ENCODE assay signal across 17 cellular contexts in genomic region chr14:39099748-39100147, GRCh38. TPM values are rescaled to one million over a fixed set of nuclear protein-coding genes. Genes with fewer than 3 reads are reported as not detected.
DNase-seq lines count a peak whose midpoint lies in the region; ATAC-seq and TF ChIP-seq lines count a peak whose summit lies in the region.
"Had no signal": no experiment of that assay in that cellular context is flagged by ENCODE, and none has a peak within 500 bp of the region (broad histone marks: within the 10 kb centered on the region; RNA-seq: fewer than 3 reads in every experiment).

No MANE protein-coding gene starts in this region.

- H3K9me3 ChIP-seq in SU-DHL-6 (ENCODE audit: insufficient read depth, low read length) (no peaks in the 10 kb centered on the region), iPS-20b (ENCODE audit: insufficient read depth, low read depth, low read length) (no peaks in the 10 kb centered on the region), subcutaneous abdominal adipose tissue (ENCODE audit: control insufficient read depth in 5 of 5, low read length in 5 of 5) (no peaks in the 10 kb centered on the region)
- H3K9me3 ChIP-seq: sigmoid colon, tibial nerve had no signal

- no peaks in the 10 kb centered on the region for H4K20me1 ChIP-seq in SU-DHL-6 (ENCODE audit: low read depth, low read length)

- no peak for TF ChIP-seq CTCF in SU-DHL-6 (IDR thresholded peaks at IDR 0.05; ENCODE audit: insufficient read depth, low read length, poor library complexity, severe bottlenecking)

- no peak for DNase-seq in activated T-cell treated with anti-CD3 and anti-CD28 coated beads, Interleukin-2, amount 50 U/mL, for 4 hours
- no peak for DNase-seq in activated T-cell treated with anti-CD3 and anti-CD28 coated beads, Interleukin-2, amount 50 U/mL, for 72 hours
- no peak for DNase-seq in islet precursor cell
- DNase-seq in dedifferentiated amniotic fluid mesenchymal stem cell (ENCODE audit: extremely low spot score), result no peak
- DNase-seq in DMS 273 (lab: John Stamatoyannopoulos, UW; ENCODE audit: unreplicated experiment), result no peak
- DNase-seq: ACHN; activated CD4-positive, alpha-beta T cell treated with anti-CD3 and anti-CD28 coated beads for 1 hour; GF-D8; KBM-7; NK-92 treated with Interleukin-12 subunit alpha and Interleukin-12 subunit beta, amount 100 ng/mL, for 24 hours; Right ventricle myocardium superior; sigmoid colon; stimulated activated CD4-positive, alpha-beta T cell treated with anti-CD3 and anti-CD28 coated beads, Interleukin-4, amount 100 ng/mL, for 24 hours had no signal

- H3K9ac ChIP-seq in SU-DHL-6 (ENCODE audit: low read length) (no peak overlapping the region), iPS-20b (ENCODE audit: low read depth, low read length) (no peak overlapping the region), subcutaneous abdominal adipose tissue (ENCODE audit: low read length in 5 of 5) (no peak overlapping the region)

- peaks cover 56% of the 10 kb centered on the region for H3K79me2 ChIP-seq in SU-DHL-6 (ENCODE audit: insufficient read depth, low read length)

- H3F3A ChIP-seq in SU-DHL-6 (ENCODE audit: insufficient read depth), result peaks cover 9% of the 10 kb centered on the region; the same call in 1 of the 2 replicates

- H3K27me3 ChIP-seq in SU-DHL-6 (ENCODE audit: low read length) (no peaks in the 10 kb centered on the region), iPS-20b (ENCODE audit: insufficient read depth, low read length) (no peaks in the 10 kb centered on the region), subcutaneous abdominal adipose tissue (ENCODE audit: control insufficient read depth in 5 of 5, insufficient read depth in 4 of 5, low read length in 5 of 5) (no peaks in the 10 kb centered on the region)
- H3K27me3 ChIP-seq: sigmoid colon, tibial nerve had no signal

- no peaks in the 10 kb centered on the region for H3K9me3 Mint-ChIP-seq in activated T-cell treated with anti-CD3 and anti-CD28 coated beads, Interleukin-2, amount 50 U/mL, for 4 hours
- H3K9me3 Mint-ChIP-seq in activated T-cell treated with anti-CD3 and anti-CD28 coated beads, Interleukin-2, amount 50 U/mL, for 72 hours, result no peaks in the 10 kb centered on the region

- H3K27ac ChIP-seq in SU-DHL-6 (ENCODE audit: low read depth, low read length) (no peak overlapping the region), iPS-20b (ENCODE audit: low read length) (no peak overlapping the region), subcutaneous abdominal adipose tissue (ENCODE audit: low read depth, low read length) (peak overlapping the region; percentile 6)
- H3K27ac ChIP-seq: sigmoid colon, tibial nerve had no signal

- H3K4me3 Mint-ChIP-seq in activated T-cell treated with anti-CD3 and anti-CD28 coated beads, Interleukin-2, amount 50 U/mL, for 4 hours, result peak overlapping the region; percentile 1
- peak overlapping the region in 1 of 2 donors; percentile 15 for H3K4me3 Mint-ChIP-seq in activated T-cell treated with anti-CD3 and anti-CD28 coated beads, Interleukin-2, amount 50 U/mL, for 72 hours

- peaks cover 3% of the 10 kb centered on the region; the same call in 1 of the 2 replicates for H3K4me1 ChIP-seq in iPS-20b (ENCODE audit: insufficient read depth, low read length)
- H3K4me1 ChIP-seq in subcutaneous abdominal adipose tissue (ENCODE audit: control insufficient read depth in 5 of 5, insufficient read depth in 5 of 5, low read length in 5 of 5), result peaks cover 0 to 37% (median 22%) of the 10 kb centered on the region in 5 donors

- peak overlapping the region; percentile 8 for H3K4me2 ChIP-seq in SU-DHL-6 (ENCODE audit: low read depth, low read length, poor library complexity, severe bottlenecking)

- H2AFZ ChIP-seq in SU-DHL-6 (ENCODE audit: low read depth, low read length, severe bottlenecking), result no peak overlapping the region

- H3K4me1 Mint-ChIP-seq in activated T-cell treated with anti-CD3 and anti-CD28 coated beads, Interleukin-2, amount 50 U/mL, for 4 hours (ENCODE audit: low read depth), result peaks cover 48% of the 10 kb centered on the region
- H3K4me1 Mint-ChIP-seq in activated T-cell treated with anti-CD3 and anti-CD28 coated beads, Interleukin-2, amount 50 U/mL, for 72 hours (ENCODE audit: low read depth), result peaks cover 65% of the 10 kb centered on the region

- H3K27me3 Mint-ChIP-seq in activated T-cell treated with anti-CD3 and anti-CD28 coated beads, Interleukin-2, amount 50 U/mL, for 4 hours (ENCODE audit: low read depth), result no peaks in the 10 kb centered on the region
- no peaks in the 10 kb centered on the region for H3K27me3 Mint-ChIP-seq in activated T-cell treated with anti-CD3 and anti-CD28 coated beads, Interleukin-2, amount 50 U/mL, for 72 hours (ENCODE audit: low read depth)

- no peaks in the 10 kb centered on the region for H3K9me2 ChIP-seq in SU-DHL-6 (replicated peaks; ENCODE audit: insufficient read depth, low read length)

- no peak overlapping the region for H3K4me3 ChIP-seq in SU-DHL-6 (ENCODE audit: insufficient read depth, low read length, poor library complexity, severe bottlenecking)
- H3K4me3 ChIP-seq in iPS-20b (ENCODE audit: low read length), result 0 out of 2 replicates have a peak overlapping the region, but pooled peaks have one; percentile 2
- H3K4me3 ChIP-seq in subcutaneous abdominal adipose tissue (ENCODE audit: low read depth in 1 of 5, low read length in 5 of 5), result no peak overlapping the region
- H3K4me3 ChIP-seq: sigmoid colon, tibial nerve had no signal

- ATAC-seq in activated T-cell treated with anti-CD3 and anti-CD28 coated beads, Interleukin-2, amount 50 U/mL, for 4 hours, result no peak
- no peak for ATAC-seq in activated T-cell treated with anti-CD3 and anti-CD28 coated beads, Interleukin-2, amount 50 U/mL, for 72 hours (replicated peaks in 1 of 2)

- H3K36me3 Mint-ChIP-seq in activated T-cell treated with anti-CD3 and anti-CD28 coated beads, Interleukin-2, amount 50 U/mL, for 4 hours (ENCODE audit: insufficient read depth), result peaks cover 9% of the 10 kb centered on the region
- peaks cover 5 to 6% of the 10 kb centered on the region in 2 donors for H3K36me3 Mint-ChIP-seq in activated T-cell treated with anti-CD3 and anti-CD28 coated beads, Interleukin-2, amount 50 U/mL, for 72 hours (ENCODE audit: insufficient read depth in 2 of 2)

- peaks cover 5% of the 10 kb centered on the region; the same call in 1 of the 2 replicates for H3K36me3 ChIP-seq in SU-DHL-6 (ENCODE audit: low read length)
- H3K36me3 ChIP-seq in iPS-20b (ENCODE audit: insufficient read depth, low read depth, low read length), result peaks cover 14% of the 10 kb centered on the region
- H3K36me3 ChIP-seq in subcutaneous abdominal adipose tissue (ENCODE audit: control insufficient read depth in 5 of 5, insufficient read depth in 5 of 5, low read length in 5 of 5), result peaks cover 3 to 14% (median 8%) of the 10 kb centered on the region in 5 donors

- no peak overlapping the region for H3K27ac Mint-ChIP-seq in activated T-cell treated with anti-CD3 and anti-CD28 coated beads, Interleukin-2, amount 50 U/mL, for 72 hours

RNA-seq across cellular contexts. Expression of gene SEC23A, which starts 3.3 kb away (rescaled TPM):
- total RNA-seq in activated T-cell treated with anti-CD3 and anti-CD28 coated beads, Interleukin-2, amount 50 U/mL, for 4 hours, result 10 to 100 TPM; 33.8 to 46.5 (median 33.8) TPM
- total RNA-seq in activated T-cell treated with anti-CD3 and anti-CD28 coated beads, Interleukin-2, amount 50 U/mL, for 72 hours, result 10 to 100 TPM; 60.9 to 71.3 TPM

RNA-seq across cellular contexts. Expression of gene GEMIN2, which starts 14.4 kb away (rescaled TPM):
- 10 to 100 TPM; 19.5 to 21.2 (median 21.1) TPM for total RNA-seq in activated T-cell treated with anti-CD3 and anti-CD28 coated beads, Interleukin-2, amount 50 U/mL, for 4 hours
- 10 to 100 TPM; 25.5 to 27.2 TPM for total RNA-seq in activated T-cell treated with anti-CD3 and anti-CD28 coated beads, Interleukin-2, amount 50 U/mL, for 72 hours
